In genomic region chr3:12383218-12383617, GRCh38 we compare ENCODE assay signal across 34 cellular contexts.
"Had no signal": no experiment of that assay in that cellular context is flagged by ENCODE, and none has a peak within 500 bp of the region (broad histone marks: within the 10 kb centered on the region; RNA-seq: fewer than 3 reads in every experiment).

No MANE protein-coding gene starts in this region.

- DNase-seq: activated B cell treated with CpG ODN at 0.5 μM for 24 hours; activated CD4-positive, alpha-beta memory T cell treated with anti-CD3 and anti-CD28 coated beads for 36 hours; activated CD4-positive, alpha-beta T cell treated with anti-CD3 and anti-CD28 coated beads for 4 hours; activated CD4-positive, alpha-beta T cell treated with anti-CD3 and anti-CD28 coated beads, Interleukin-2, amount 50 U/mL, for 1 hour; activated CD4-positive, CD25-positive, alpha-beta regulatory T cell treated with anti-CD3 and anti-CD28 coated beads, Interleukin-2, amount 50 U/mL, for 72 hours; activated CD8-positive, alpha-beta memory T cell treated with anti-CD3 and anti-CD28 coated beads, Interleukin-2, amount 50 U/mL, for 4 hours; activated effector memory CD4-positive, alpha-beta T cell treated with anti-CD3 and anti-CD28 coated beads, Interleukin-2, amount 50 U/mL, for 16 hours; activated naive CD4-positive, alpha-beta T cell; activated naive CD4-positive, alpha-beta T cell treated with anti-CD3 and anti-CD28 coated beads, Interleukin-2, amount 50 U/mL, for 16 hours; activated naive CD8-positive, alpha-beta T cell treated with anti-CD3 and anti-CD28 coated beads for 36 hours; activated T-cell treated with anti-CD3 and anti-CD28 coated beads for 4 hours; activated T-cell treated with anti-CD3 and anti-CD28 coated beads, Interleukin-2, amount 50 U/mL, for 48 hours; amniotic stem cell; aorta; brain microvascular endothelial cell; central memory CD4-positive, alpha-beta T cell; Karpas-422; KBM-7; MM.1S; MV-4-11; NCI-H1092; NCI-H1436 treated with DMSO at 0.1 percent for 48 hours; NCI-H1694 treated with DMSO at 0.1 percent for 48 hours; NCI-H2029; NCI-H345; NCI-H524 treated with DMSO at 0.1 percent for 48 hours; NCI-H748 treated with DMSO at 0.1 percent for 48 hours; NK-92 treated with Interleukin-12 subunit alpha and Interleukin-12 subunit beta, amount 100 ng/mL, for 24 hours; Right ventricle myocardium superior; SW 1271; T-helper 1 cell; T-helper 2 cell; T-helper 9 cell had no signal

- H3K36me3 ChIP-seq: brain microvascular endothelial cell had no signal

- H3K27me3 ChIP-seq: brain microvascular endothelial cell had no signal

- H3K27ac ChIP-seq: brain microvascular endothelial cell, VCaP had no signal
